ENCODE assay signal across 14 cellular contexts in genomic region chr1:182142621-182143020, GRCh38.
DNase-seq lines count a peak whose midpoint lies in the region; ATAC-seq and TF ChIP-seq lines count a peak whose summit lies in the region.
"Had no signal": no experiment of that assay in that cellular context is flagged by ENCODE, and none has a peak within 500 bp of the region (broad histone marks: within the 10 kb centered on the region; RNA-seq: fewer than 3 reads in every experiment).

No MANE protein-coding gene starts in this region.

- DNase-seq in T-helper 17 cell (no peak), dorsolateral prefrontal cortex (no peak), osteocyte (ENCODE audit: extremely low spot score, unreplicated experiment) (no peak), uterus (no peak), KG1 (lab: John Stamatoyannopoulos, UW) (no peak), EL (no peak)
- DNase-seq in effector CD4-positive, alpha-beta T cell, result no peak

- ATAC-seq in T-helper 17 cell, result no peak

- H3K36me3 ChIP-seq in uterus, result no peaks in the 10 kb centered on the region
- H3K36me3 ChIP-seq: left lung had no signal

- TF ChIP-seq CTCF in dorsolateral prefrontal cortex (IDR thresholded peaks at IDR 0.05 in 54 of 56, conservative IDR thresholded peaks at IDR 0.05 in 2 of 56; ENCODE audit: low read depth in 1 of 56, partially characterized antibody in 56 of 56), result no peak
- no peak for TF ChIP-seq CTCF in osteocyte (IDR thresholded peaks at IDR 0.05)
- TF ChIP-seq CTCF in uterus (IDR thresholded peaks at IDR 0.05), result no peak

- H3K9me3 ChIP-seq in T-helper 17 cell (ENCODE audit: control insufficient read depth, low read length, poor library complexity, severe bottlenecking), result no peaks in the 10 kb centered on the region
- no peaks in the 10 kb centered on the region for H3K9me3 ChIP-seq in uterus
- H3K9me3 ChIP-seq: left lung had no signal

- peak overlapping the region in 51 of 59 donors; percentile 58 to 98 (median 94) for H3K27ac ChIP-seq in dorsolateral prefrontal cortex
- H3K27ac ChIP-seq in uterus, result peak overlapping the region; percentile 92 to 99

- H3K27ac Mint-ChIP-seq in T-helper 17 cell (peak overlapping the region; percentile 84), osteocyte (ENCODE audit: unreplicated experiment) (peak overlapping the region; percentile 93)
- H3K27ac Mint-ChIP-seq: activated CD4-positive, alpha-beta T cell treated with anti-CD3 and anti-CD28 coated beads, Interleukin-2, amount 10 ng/mL, durations not matched to agents 24 days and 14 days; activated T-helper 2 cell treated with anti-CD3 and anti-CD28 coated beads, Interferon-gamma antibody, Interleukin-2, Interleukin-4, amounts not matched to agents 10 μg/mL and 5 μg/mL and 100 μg/mL, durations not matched to agents 14 hours and 24 hours and 36 hours; effector memory CD8-positive, alpha-beta T cell; IgD-negative memory B cell; WTC11 had no signal

- H3K4me1 Mint-ChIP-seq in T-helper 17 cell, result peaks cover 21% of the 10 kb centered on the region
- peaks cover 33% of the 10 kb centered on the region for H3K4me1 Mint-ChIP-seq in osteocyte (ENCODE audit: unreplicated experiment)

- H3K27me3 Mint-ChIP-seq in T-helper 17 cell (peaks cover 25% of the 10 kb centered on the region), osteocyte (ENCODE audit: unreplicated experiment) (no peaks in the 10 kb centered on the region)

- H3K4me1 ChIP-seq in uterus, result peaks cover 9 to 15% of the 10 kb centered on the region in 2 donors

- H3K4me3 ChIP-seq in dorsolateral prefrontal cortex (no peak overlapping the region), uterus (no peak overlapping the region)
- H3K4me3 ChIP-seq: left lung had no signal

- no peak for TF ChIP-seq POLR2A in uterus (IDR thresholded peaks at IDR 0.05)

- H3K36me3 Mint-ChIP-seq in T-helper 17 cell (ENCODE audit: low read depth) (no peaks in the 10 kb centered on the region), osteocyte (ENCODE audit: unreplicated experiment) (no peaks in the 10 kb centered on the region)
- H3K36me3 Mint-ChIP-seq: IgD-negative memory B cell, T-cell, WTC11 had no signal

- no peaks in the 10 kb centered on the region for H3K9me3 Mint-ChIP-seq in osteocyte (ENCODE audit: unreplicated experiment)
- H3K9me3 Mint-ChIP-seq: activated CD4-positive, alpha-beta T cell treated with anti-CD3 and anti-CD28 coated beads, Interleukin-2, amount 10 ng/mL, durations not matched to agents 24 days and 14 days; activated T-helper 2 cell treated with anti-CD3 and anti-CD28 coated beads, Interferon-gamma antibody, Interleukin-2, Interleukin-4, amounts not matched to agents 10 μg/mL and 5 μg/mL and 100 μg/mL, durations not matched to agents 14 hours and 24 hours and 36 hours; effector memory CD8-positive, alpha-beta T cell; IgD-negative memory B cell; T-cell; WTC11 had no signal

- intact Hi-C loops in dorsolateral prefrontal cortex (cut with DNase I) (loop anchor here (1.0 to 2.0 kb wide), 7 partner anchors 22 to 254 kb away; no protein-coding TSS in a partner anchor), uterus (cut with DNase I; ENCODE audit: low total_unique reads) (loop anchor here (5.0 kb wide), 1 partner anchor 250 kb away; the partner anchor contains the start of gene GLUL)

- H3K4me3 Mint-ChIP-seq in T-helper 17 cell (no peak overlapping the region), osteocyte (ENCODE audit: unreplicated experiment) (no peak overlapping the region)
- H3K4me3 Mint-ChIP-seq: activated CD4-positive, alpha-beta T cell treated with anti-CD3 and anti-CD28 coated beads, Interleukin-2, amount 10 ng/mL, durations not matched to agents 24 days and 14 days; effector memory CD8-positive, alpha-beta T cell; IgD-negative memory B cell; T-cell; WTC11 had no signal

- H3K27me3 ChIP-seq in dorsolateral prefrontal cortex (no peaks in the 10 kb centered on the region), uterus (no peaks in the 10 kb centered on the region)
- H3K27me3 ChIP-seq: left lung had no signal
